9 cellular contexts compared by ENCODE assay signal in the genomic region with DNA sequence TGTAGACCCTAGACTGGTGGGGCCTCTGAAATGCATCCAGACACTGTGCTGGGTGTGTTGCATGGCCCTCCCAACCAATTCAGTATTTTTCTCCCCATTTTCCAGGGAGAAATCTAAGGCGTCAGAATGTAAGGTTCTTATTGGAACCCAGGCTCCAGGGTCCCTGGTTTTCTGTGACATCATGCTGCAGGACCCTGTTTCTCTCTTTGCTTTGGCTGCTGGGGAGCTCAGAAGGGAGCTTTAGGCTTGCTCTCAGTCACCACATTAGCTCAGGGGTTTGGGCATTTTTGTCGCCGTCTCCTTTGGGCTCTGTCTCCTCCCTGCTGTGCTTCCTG. TPM values are rescaled to one million over a fixed set of nuclear protein-coding genes. Genes with fewer than 3 reads are reported as not detected.
DNase-seq lines count a peak whose midpoint lies in the region; ATAC-seq, FAIRE-seq and TF ChIP-seq lines count a peak whose summit lies in the region.
"Had no signal": no experiment of that assay in that cellular context is flagged by ENCODE, and none has a peak within 500 bp of the region (broad histone marks: within the 10 kb centered on the region; RNA-seq: fewer than 3 reads in every experiment).

No MANE protein-coding gene starts in this region.

- H3K4me3 Mint-ChIP-seq in dendritic cell treated with granulocyte-macrophage colony-stimulating factor and Interleukin-4, amounts not matched to agents 40 ng/mL and 50 ng/mL, for 4 days = peak overlapping the region; percentile 71
- no peak overlapping the region for H3K4me3 Mint-ChIP-seq in H9

- H3K27ac ChIP-seq in pancreas (peak overlapping the region; percentile 57 to 91 (median 80)), H9 (ENCODE audit: insufficient read length, low read depth, low read length) (no peak overlapping the region)

- H3K27me3 ChIP-seq in Loucy (ENCODE audit: insufficient read depth, low read length, poor library complexity, severe bottlenecking) = no peaks in the 10 kb centered on the region
- no peaks in the 10 kb centered on the region for H3K27me3 ChIP-seq in pancreas
- no peaks in the 10 kb centered on the region for H3K27me3 ChIP-seq in H9 (ENCODE audit: insufficient read depth, low read length)

- H3K9me3 ChIP-seq in Loucy (ENCODE audit: insufficient read depth, low read depth, low read length) (no peaks in the 10 kb centered on the region), pancreas (no peaks in the 10 kb centered on the region), H9 (ENCODE audit: control insufficient read depth, low read depth, low read length) (no peaks in the 10 kb centered on the region)

- H3K27me3 Mint-ChIP-seq in dendritic cell treated with granulocyte-macrophage colony-stimulating factor and Interleukin-4, amounts not matched to agents 40 ng/mL and 50 ng/mL, for 4 days = peaks cover 41% of the 10 kb centered on the region
- peaks cover 8% of the 10 kb centered on the region for H3K27me3 Mint-ChIP-seq in H9 (ENCODE audit: low read depth)

- H2BK12ac ChIP-seq in H9 (ENCODE audit: insufficient read length, low read depth, low read length) = no peak overlapping the region

- H3K9ac ChIP-seq in Loucy (ENCODE audit: low read depth, low read length, poor library complexity, severe bottlenecking) = peak overlapping the region; percentile 38
- H3K9ac ChIP-seq in H9 (ENCODE audit: extremely low read depth, insufficient read length, low read length) = no peak overlapping the region

- H2BK5ac ChIP-seq in H9 (ENCODE audit: insufficient read length, low read length) = no peak overlapping the region

- H3K36me3 Mint-ChIP-seq in dendritic cell treated with granulocyte-macrophage colony-stimulating factor and Interleukin-4, amounts not matched to agents 40 ng/mL and 50 ng/mL, for 4 days (ENCODE audit: low read depth) = no peaks in the 10 kb centered on the region
- no peaks in the 10 kb centered on the region; a peak in 1 of 7 replicates for H3K36me3 Mint-ChIP-seq in H9 (ENCODE audit: insufficient read depth in 1 of 3, low read depth in 3 of 3)

- no peak overlapping the region for H3K18ac ChIP-seq in H9 (ENCODE audit: insufficient read length, low read depth, low read length)

- H3K36me3 ChIP-seq in Loucy (ENCODE audit: insufficient read depth, low read length) = no peaks in the 10 kb centered on the region
- H3K36me3 ChIP-seq in pancreas = no peaks in the 10 kb centered on the region

- H3K9me3 Mint-ChIP-seq in dendritic cell treated with granulocyte-macrophage colony-stimulating factor and Interleukin-4, amounts not matched to agents 40 ng/mL and 50 ng/mL, for 4 days = no peaks in the 10 kb centered on the region
- no peaks in the 10 kb centered on the region for H3K9me3 Mint-ChIP-seq in H9

- H4K91ac ChIP-seq in H9 (ENCODE audit: insufficient read length, low read depth, low read length) = no peak overlapping the region

- no peak overlapping the region for H4K5ac ChIP-seq in H9 (ENCODE audit: insufficient read length, low read depth, low read length)

- H3K23me2 ChIP-seq in H9 (ENCODE audit: insufficient read length, low read depth, low read length, poor library complexity, severe bottlenecking) = no peaks in the 10 kb centered on the region

- no peak overlapping the region for H3K23ac ChIP-seq in H9 (ENCODE audit: insufficient read length, low read depth, low read length)

- H3F3A ChIP-seq in Loucy (ENCODE audit: low read depth) = no peaks in the 10 kb centered on the region

- no peaks in the 10 kb centered on the region for H3K79me1 ChIP-seq in H9 (ENCODE audit: insufficient read depth, low read depth, low read length, poor library complexity, severe bottlenecking)

- no peak overlapping the region for H2BK120ac ChIP-seq in H9 (ENCODE audit: low read depth, low read length, poor library complexity, severe bottlenecking)

- FAIRE-seq in pancreas (lab: Jason Lieb, UNC) = no peak

- H3K4me3 ChIP-seq in GM08714 (ENCODE audit: low read length) (peak overlapping the region; percentile 27; the same call in 1 of the 2 replicates), Loucy (ENCODE audit: low read length, poor library complexity, severe bottlenecking) (peak overlapping the region; percentile 36), pancreas (no peak overlapping the region)

- no peak overlapping the region for H2BK20ac ChIP-seq in H9 (ENCODE audit: low read depth, low read length, poor library complexity, severe bottlenecking)

- H3K79me2 ChIP-seq in Loucy (ENCODE audit: insufficient read depth, low read length) (no peaks in the 10 kb centered on the region), H9 (ENCODE audit: insufficient read depth, low read length) (no peaks in the 10 kb centered on the region)

- H4K20me1 ChIP-seq in Loucy (ENCODE audit: insufficient read depth, low read length, poor library complexity, severe bottlenecking) (no peaks in the 10 kb centered on the region), H9 (ENCODE audit: control insufficient read depth, insufficient read depth, insufficient read length) (peaks cover 2% of the 10 kb centered on the region)

- H3K14ac ChIP-seq in H9 (ENCODE audit: insufficient read depth, low read length) = no peak overlapping the region

- no peak overlapping the region for H2BK15ac ChIP-seq in H9 (ENCODE audit: low read depth, low read length)

- peak in 1 of 6 donors; percentile 25 for DNase-seq in pancreas
- DNase-seq in H9 = no peak
- DNase-seq in nucleus accumbens (lab: John Stamatoyannopoulos, UW) = no peak
- DNase-seq: NCI-H1930 had no signal

- H3K56ac ChIP-seq in H9 (ENCODE audit: insufficient read length, low read depth, low read length) = no peak overlapping the region

- H3K4me1 ChIP-seq in Loucy (ENCODE audit: insufficient read depth, low read length, poor library complexity, severe bottlenecking) = peaks cover 86% of the 10 kb centered on the region
- peaks cover 0 to 16% (median 7%) of the 10 kb centered on the region in 3 donors for H3K4me1 ChIP-seq in pancreas
- peaks cover 3% of the 10 kb centered on the region; the same call in 1 of the 2 replicates for H3K4me1 ChIP-seq in H9 (ENCODE audit: insufficient read depth, low read length)

- H3K4me1 Mint-ChIP-seq in dendritic cell treated with granulocyte-macrophage colony-stimulating factor and Interleukin-4, amounts not matched to agents 40 ng/mL and 50 ng/mL, for 4 days (ENCODE audit: low read depth) = peaks cover 76% of the 10 kb centered on the region
- peaks cover 17 to 19% of the 10 kb centered on the region in 2 experiments for H3K4me1 Mint-ChIP-seq in H9

- no peak overlapping the region for H4K8ac ChIP-seq in H9 (replicated peaks; ENCODE audit: insufficient read length, low read depth, low read length)

- H2AK5ac ChIP-seq in H9 (ENCODE audit: insufficient read length, low read length) = no peak overlapping the region

- no peak overlapping the region for H3T11ph ChIP-seq in H9 (ENCODE audit: low read length)

- H3K4ac ChIP-seq in H9 (ENCODE audit: low read depth, low read length) = no peak overlapping the region

- H3K4me2 ChIP-seq in Loucy (ENCODE audit: low read depth, low read length, poor library complexity, severe bottlenecking) (peak overlapping the region; percentile 62), H9 (ENCODE audit: insufficient read depth, insufficient read length, low read length) (no peak overlapping the region)

- TF ChIP-seq CTCF in Loucy (conservative IDR thresholded peaks at IDR 0.05; ENCODE audit: low read length) (no peak), pancreas (IDR thresholded peaks at IDR 0.05) (no peak), H9 (conservative IDR thresholded peaks at IDR 0.05) (no peak)

- peak overlapping the region; percentile 86 for H3K27ac Mint-ChIP-seq in dendritic cell treated with granulocyte-macrophage colony-stimulating factor and Interleukin-4, amounts not matched to agents 40 ng/mL and 50 ng/mL, for 4 days
- H3K27ac Mint-ChIP-seq in H9 = no peak overlapping the region

- no peaks in the 10 kb centered on the region for H3K9me2 ChIP-seq in Loucy (replicated peaks; ENCODE audit: low read depth, low read length)

- no peak overlapping the region for H2AFZ ChIP-seq in Loucy (ENCODE audit: low read length)
- H2AFZ ChIP-seq in H9 (ENCODE audit: low read length) = no peak overlapping the region

- WGBS in pancreas, 2 donors = 59 to 65% methylated on average over 3 of the region's 3 CpGs
- WGBS in H9 (ENCODE audit: extremely low coverage, insufficient read length, low lambda C conversion rate) = no CpG with 5 or more reads among the region's 3 CpGs

- ATAC-seq in pancreas (no peak), GM18498 (IDR thresholded peaks at IDR 0.05; ENCODE audit: unreplicated experiment) (no peak), GM18519 (IDR thresholded peaks at IDR 0.05; ENCODE audit: low FRiP score, unreplicated experiment) (no peak)

- intact Hi-C loops in dendritic cell treated with granulocyte-macrophage colony-stimulating factor and Interleukin-4, amounts not matched to agents 40 ng/mL and 50 ng/mL, for 4 days (cut with micrococcal nuclease) = loop anchor here (1.0 to 2.0 kb wide), 2 partner anchors 148 to 243 kb away; no protein-coding TSS in a partner anchor
- intact Hi-C loops in pancreas (cut with DNase I) = no loop called here

RNA-seq across cellular contexts. Expression of a gene that starts 2.9 kb away (rescaled TPM):
- total RNA-seq in pancreas (1 to 10 TPM in 4 of 6 donors, under 1 TPM in 1, not detected in 1; 0.37 to 3.8 (median 3.0) TPM), H9 (2021) (0.15 and 0.22 TPM in 2 replicates)
- polyA plus RNA-seq in pancreas = 1 to 10 TPM; 3.2 to 3.7 TPM

Comparison
In these comparisons a context has a peak if more than half of its experiments do, and no peak if none do; other contexts are left out.
1. H3K4me3 ChIP-seq: peak in GM08714 (single experiment) and Loucy (single experiment); none in pancreas (0 of 4).